Comparison of ENCODE assay signal across 8 cellular contexts in genomic region chr12:110466791-110467190, GRCh38. TPM values are rescaled to one million over a fixed set of nuclear protein-coding genes. Genes with fewer than 3 reads are reported as not detected.
DNase-seq lines count a peak whose midpoint lies in the region; ATAC-seq and TF ChIP-seq lines count a peak whose summit lies in the region.

No MANE protein-coding gene starts in this region.

- peak overlapping the region; percentile 98 for H3K4me3 Mint-ChIP-seq in activated naive CD4-positive, alpha-beta T cell treated with anti-CD3 and anti-CD28 coated beads, Interleukin-2, amount 10 ng/mL, durations not matched to agents 7 days and 5 days

- peaks cover 17% of the 10 kb centered on the region for H3K36me3 Mint-ChIP-seq in activated naive CD4-positive, alpha-beta T cell treated with anti-CD3 and anti-CD28 coated beads, Interleukin-2, amount 10 ng/mL, durations not matched to agents 7 days and 5 days

- no peaks in the 10 kb centered on the region; the same call in 1 of the 2 replicates for H3K4me1 ChIP-seq in SJCRH30
- H3K4me1 ChIP-seq in stomach smooth muscle (ENCODE audit: control insufficient read depth, insufficient read depth, low read length) = peaks cover 19% of the 10 kb centered on the region

- no peaks in the 10 kb centered on the region for H3K27me3 Mint-ChIP-seq in activated naive CD4-positive, alpha-beta T cell treated with anti-CD3 and anti-CD28 coated beads, Interleukin-2, amount 10 ng/mL, durations not matched to agents 7 days and 5 days

- H3K27me3 ChIP-seq in SJCRH30 (no peaks in the 10 kb centered on the region), stomach smooth muscle (ENCODE audit: control insufficient read depth in 1 of 2, insufficient read depth in 2 of 2, low read length in 2 of 2) (no peaks in the 10 kb centered on the region)

- H3K9ac ChIP-seq in stomach smooth muscle (ENCODE audit: low read length in 2 of 2) = peak overlapping the region in 1 of 2 donors; percentile 84

- TF ChIP-seq CTCF in fibroblast of mammary gland (conservative IDR thresholded peaks at IDR 0.05; ENCODE audit: control insufficient read depth, insufficient read depth, low read depth, low read length) = no peak

- CTCF ChIA-PET in activated naive CD4-positive, alpha-beta T cell treated with anti-CD3 and anti-CD28 coated beads, Interleukin-2, amount 10 ng/mL, durations not matched to agents 7 days and 5 days (lab: Charles Lee) = interaction anchor here (3.9 kb wide), 1 partner anchor 17 kb away, joined by 30 read pairs; the partner anchor contains the start of gene ARPC3

- no peaks in the 10 kb centered on the region for H3K9me3 Mint-ChIP-seq in activated naive CD4-positive, alpha-beta T cell treated with anti-CD3 and anti-CD28 coated beads, Interleukin-2, amount 10 ng/mL, durations not matched to agents 7 days and 5 days

- no peak overlapping the region for H3K27ac Mint-ChIP-seq in activated naive CD4-positive, alpha-beta T cell treated with anti-CD3 and anti-CD28 coated beads, Interleukin-2, amount 10 ng/mL, durations not matched to agents 7 days and 5 days

- no peak for ATAC-seq in esophagus mucosa

- H3K4me3 ChIP-seq in SJCRH30 (peak overlapping the region; percentile 96), fibroblast of mammary gland (ENCODE audit: control insufficient read depth, low read depth, low read length) (peak overlapping the region; percentile 98), stomach smooth muscle (ENCODE audit: low read length in 2 of 2) (peak overlapping the region; percentile 44 to 84)

- no peak for DNase-seq in activated naive CD4-positive, alpha-beta T cell treated with anti-CD3 and anti-CD28 coated beads, Interleukin-2, amount 10 ng/mL, durations not matched to agents 7 days and 5 days
- DNase-seq in activated naive CD4-positive, alpha-beta T cell treated with Interleukin-2 at 50 U/mL for 16 hours = no peak
- DNase-seq in SJCRH30 = no peak
- no peak for DNase-seq in fibroblast of mammary gland (ENCODE audit: low read depth)
- DNase-seq in DMS114 treated with DMSO at 0.1 percent for 48 hours (lab: John Stamatoyannopoulos, UW; ENCODE audit: unreplicated experiment) = no peak
- no peak for DNase-seq in stimulated activated CD4-positive, alpha-beta T cell treated with anti-CD3 and anti-CD28 coated beads, Interleukin-2, amount 100 ng/mL, for 48 hours

- H3K9me3 ChIP-seq in SJCRH30 (replicated peaks) (no peaks in the 10 kb centered on the region), stomach smooth muscle (ENCODE audit: control insufficient read depth in 2 of 2, low read length in 2 of 2) (no peaks in the 10 kb centered on the region)

- H3K27ac ChIP-seq in SJCRH30 = no peak overlapping the region
- no peak overlapping the region for H3K27ac ChIP-seq in stomach smooth muscle (ENCODE audit: low read length)

- peaks cover 48% of the 10 kb centered on the region for H3K4me1 Mint-ChIP-seq in activated naive CD4-positive, alpha-beta T cell treated with anti-CD3 and anti-CD28 coated beads, Interleukin-2, amount 10 ng/mL, durations not matched to agents 7 days and 5 days

- H3K36me3 ChIP-seq in SJCRH30 = peaks cover 4% of the 10 kb centered on the region
- peaks cover 0 to 9% of the 10 kb centered on the region in 2 donors for H3K36me3 ChIP-seq in stomach smooth muscle (ENCODE audit: control insufficient read depth in 2 of 2, insufficient read depth in 2 of 2, low read length in 2 of 2)

RNA-seq across cellular contexts. Expression of gene GPN3, which starts 1.3 kb away (rescaled TPM):
- total RNA-seq in SJCRH30 (2014; rRNA removed; shearing (Covaris generic)) = 43.6 and 45.9 TPM in 2 replicates
- total RNA-seq in esophagus mucosa = 12.0 TPM

RNA-seq across cellular contexts. Expression of gene FAM216A, which starts 1.9 kb away (rescaled TPM):
- 26.3 and 30.2 TPM in 2 replicates for total RNA-seq in SJCRH30 (2014; rRNA removed; shearing (Covaris generic))
- total RNA-seq in esophagus mucosa = 2.2 TPM

RNA-seq across cellular contexts. Expression of gene ARPC3, which starts 16.7 kb away (rescaled TPM):
- 106 and 112 TPM in 2 replicates for total RNA-seq in SJCRH30 (2014; rRNA removed; shearing (Covaris generic))
- 289 TPM for total RNA-seq in esophagus mucosa

RNA-seq across cellular contexts. Expression of gene VPS29, which starts 35.1 kb away (rescaled TPM):
- total RNA-seq in SJCRH30 (2014; rRNA removed; shearing (Covaris generic)) = 73.2 and 91.5 TPM in 2 replicates
- total RNA-seq in esophagus mucosa = 99.6 TPM

RNA-seq across cellular contexts. Expression of gene RAD9B, which starts 35.3 kb away (rescaled TPM):
- total RNA-seq in SJCRH30 (2014; rRNA removed; shearing (Covaris generic)) = 1.1 and 2.7 TPM in 2 replicates
- 0.44 TPM for total RNA-seq in esophagus mucosa
